10 cellular contexts compared by ENCODE assay signal in genomic region chr14:93085916-93086315, GRCh38. TPM values are rescaled to one million over a fixed set of nuclear protein-coding genes. Genes with fewer than 3 reads are reported as not detected.
DNase-seq lines count a peak whose midpoint lies in the region; ATAC-seq, FAIRE-seq and TF ChIP-seq lines count a peak whose summit lies in the region.
"Had no signal": no experiment of that assay in that cellular context is flagged by ENCODE, and none has a peak within 500 bp of the region (broad histone marks: within the 10 kb centered on the region; RNA-seq: fewer than 3 reads in every experiment).

No MANE protein-coding gene starts in this region.

- in situ Hi-C loops in Caki2 (cut with HindIII; ENCODE audit: low pct_unique_long_range_greater_than_20kb, low sequenced_read_pairs), result no loop called here
- in situ Hi-C loops in mammary epithelial cell (cut with MboI; ENCODE audit: low sequenced_read_pairs in 2 of 2), result no loop called here

- peak; percentile 71 for DNase-seq in Caki2 (ENCODE audit: low read depth)
- peak; percentile 62 for DNase-seq in HTR-8/SVneo (ENCODE audit: insufficient read length, low spot score)
- DNase-seq in mammary epithelial cell, result peak; percentile 55
- DNase-seq in kidney tubule cell (ENCODE audit: low spot score), result peak; percentile 47
- DNase-seq in effector CD8-positive, alpha-beta T cell (lab: John Stamatoyannopoulos, UW), result no peak
- no peak for DNase-seq in ovary
- DNase-seq: activated effector memory CD4-positive, alpha-beta T cell treated with anti-CD3 and anti-CD28 coated beads, Interleukin-2, amount 50 U/mL, for 16 hours; DND-41 had no signal

- CTCF ChIA-PET in mammary epithelial cell (lab: Charles Lee; ENCODE audit: low non-redundant PET), result no interaction called here

- dilution Hi-C loops in mammary epithelial cell (cut with HindIII; ENCODE audit: low sequenced_read_pairs), result no loop called here

- H3K9me3 ChIP-seq in mammary epithelial cell (replicated peaks; ENCODE audit: insufficient read depth, low read length), result no peaks in the 10 kb centered on the region
- no peaks in the 10 kb centered on the region for H3K9me3 ChIP-seq in ovary

- WGBS in mammary epithelial cell (ENCODE audit: low coverage, missing lambda C conversion rate), result 0% methylated on average over 1 of the region's 3 CpGs
- 72 to 79% (median 75%) methylated on average over 3 of the region's 3 CpGs for WGBS in ovary, 3 donors

- TF ChIP-seq CTCF in mammary epithelial cell (conservative IDR thresholded peaks at IDR 0.05 in 1 of 2, IDR thresholded peaks at IDR 0.05 in 1 of 2; ENCODE audit: extremely low read depth in 1 of 2, insufficient read depth in 1 of 2, low read depth in 1 of 2, low read length in 2 of 2) (no peak), ovary (IDR thresholded peaks at IDR 0.05) (no peak)

- H3K9ac ChIP-seq in mammary epithelial cell (ENCODE audit: insufficient read depth, low read length), result peak overlapping the region; percentile 55

- intact Hi-C loops in mammary epithelial cell (cut with micrococcal nuclease), result loop anchor here (2.0 kb wide), 1 partner anchor 43 kb away; no protein-coding TSS in a partner anchor
- intact Hi-C loops in ovary (cut with DNase I), result no loop called here

- ATAC-seq in HG03460 (IDR thresholded peaks at IDR 0.05; ENCODE audit: unreplicated experiment) (no peak), SK-N-SH treated with all-trans-retinoic acid at 6 μM for 48 hours (no peak)

- peaks cover 3% of the 10 kb centered on the region for H3K36me3 ChIP-seq in mammary epithelial cell (ENCODE audit: insufficient read depth, low read length)
- no peaks in the 10 kb centered on the region for H3K36me3 ChIP-seq in ovary

- no peak for TF ChIP-seq POLR2A in ovary (IDR thresholded peaks at IDR 0.05)

- peak overlapping the region; percentile 66 for H3K4me2 ChIP-seq in mammary epithelial cell (ENCODE audit: insufficient read depth, low read depth, low read length)

- TF ChIP-seq EP300 in ovary (IDR thresholded peaks at IDR 0.05), result no peak

- H3K27ac ChIP-seq in mammary epithelial cell (ENCODE audit: insufficient read depth, low read depth, low read length) (peak overlapping the region; percentile 80), ovary (no peak overlapping the region)

- no peak for FAIRE-seq in HTR-8/SVneo (lab: Jason Lieb, UNC)

- BruUV-seq in mammary epithelial cell (replicated peaks; lab: Mats Ljungman, UMichigan), result no TSS peak

- H3K79me2 ChIP-seq in mammary epithelial cell (ENCODE audit: insufficient read depth, low read length), result peaks cover 96% of the 10 kb centered on the region

- peaks cover 35% of the 10 kb centered on the region for H3K4me1 ChIP-seq in mammary epithelial cell (ENCODE audit: insufficient read depth, low read length)
- H3K4me1 ChIP-seq in ovary (ENCODE audit: insufficient read depth), result peaks cover 3% of the 10 kb centered on the region

- H3K27me3 ChIP-seq in mammary epithelial cell (ENCODE audit: insufficient read depth, low read length) (no peaks in the 10 kb centered on the region), ovary (no peaks in the 10 kb centered on the region)

- H2AFZ ChIP-seq in mammary epithelial cell (ENCODE audit: low read depth, low read length), result no peak overlapping the region

- H4K20me1 ChIP-seq in mammary epithelial cell (ENCODE audit: insufficient read depth, low read length), result no peaks in the 10 kb centered on the region

- H3K4me3 ChIP-seq in mammary epithelial cell (replicated peaks in 1 of 3; ENCODE audit: insufficient read depth in 1 of 3, low read depth in 2 of 3, low read length in 3 of 3), result no peak overlapping the region
- H3K4me3 ChIP-seq in ovary, result no peak overlapping the region

TF ChIP-seq in SK-N-SH treated with all-trans-retinoic acid at 6 μM for 48 hours, 23 proteins besides CTCF, POLR2A, EP300 and RAD21 (continues in another document):
- no peak for TF ChIP-seq ESRRG (CRISPR knock-in tag; IDR thresholded peaks at IDR 0.05)
- no peak for TF ChIP-seq CSDC2 (CRISPR knock-in tag; IDR thresholded peaks at IDR 0.05)
- TF ChIP-seq, protein P1, sequence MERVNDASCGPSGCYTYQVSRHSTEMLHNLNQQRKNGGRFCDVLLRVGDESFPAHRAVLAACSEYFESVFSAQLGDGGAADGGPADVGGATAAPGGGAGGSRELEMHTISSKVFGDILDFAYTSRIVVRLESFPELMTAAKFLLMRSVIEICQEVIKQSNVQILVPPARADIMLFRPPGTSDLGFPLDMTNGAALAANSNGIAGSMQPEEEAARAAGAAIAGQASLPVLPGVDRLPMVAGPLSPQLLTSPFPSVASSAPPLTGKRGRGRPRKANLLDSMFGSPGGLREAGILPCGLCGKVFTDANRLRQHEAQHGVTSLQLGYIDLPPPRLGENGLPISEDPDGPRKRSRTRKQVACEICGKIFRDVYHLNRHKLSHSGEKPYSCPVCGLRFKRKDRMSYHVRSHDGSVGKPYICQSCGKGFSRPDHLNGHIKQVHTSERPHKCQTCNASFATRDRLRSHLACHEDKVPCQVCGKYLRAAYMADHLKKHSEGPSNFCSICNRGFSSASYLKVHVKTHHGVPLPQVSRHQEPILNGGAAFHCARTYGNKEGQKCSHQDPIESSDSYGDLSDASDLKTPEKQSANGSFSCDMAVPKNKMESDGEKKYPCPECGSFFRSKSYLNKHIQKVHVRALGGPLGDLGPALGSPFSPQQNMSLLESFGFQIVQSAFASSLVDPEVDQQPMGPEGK (CRISPR knock-in tag; IDR thresholded peaks at IDR 0.05; ENCODE audit: borderline replicate concordance), result no peak
- TF ChIP-seq ARNTL (CRISPR knock-in tag; IDR thresholded peaks at IDR 0.05; ENCODE audit: borderline replicate concordance, low read depth), result no peak
- TF ChIP-seq, protein P2, sequence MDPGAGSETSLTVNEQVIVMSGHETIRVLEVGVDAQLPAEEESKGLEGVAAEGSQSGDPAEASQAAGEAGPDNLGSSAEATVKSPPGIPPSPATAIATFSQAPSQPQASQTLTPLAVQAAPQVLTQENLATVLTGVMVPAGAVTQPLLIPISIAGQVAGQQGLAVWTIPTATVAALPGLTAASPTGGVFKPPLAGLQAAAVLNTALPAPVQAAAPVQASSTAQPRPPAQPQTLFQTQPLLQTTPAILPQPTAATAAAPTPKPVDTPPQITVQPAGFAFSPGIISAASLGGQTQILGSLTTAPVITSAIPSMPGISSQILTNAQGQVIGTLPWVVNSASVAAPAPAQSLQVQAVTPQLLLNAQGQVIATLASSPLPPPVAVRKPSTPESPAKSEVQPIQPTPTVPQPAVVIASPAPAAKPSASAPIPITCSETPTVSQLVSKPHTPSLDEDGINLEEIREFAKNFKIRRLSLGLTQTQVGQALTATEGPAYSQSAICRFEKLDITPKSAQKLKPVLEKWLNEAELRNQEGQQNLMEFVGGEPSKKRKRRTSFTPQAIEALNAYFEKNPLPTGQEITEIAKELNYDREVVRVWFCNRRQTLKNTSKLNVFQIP (CRISPR knock-in tag; IDR thresholded peaks at IDR 0.05; ENCODE audit: borderline replicate concordance, low read depth), result no peak
- TF ChIP-seq, protein P3, sequence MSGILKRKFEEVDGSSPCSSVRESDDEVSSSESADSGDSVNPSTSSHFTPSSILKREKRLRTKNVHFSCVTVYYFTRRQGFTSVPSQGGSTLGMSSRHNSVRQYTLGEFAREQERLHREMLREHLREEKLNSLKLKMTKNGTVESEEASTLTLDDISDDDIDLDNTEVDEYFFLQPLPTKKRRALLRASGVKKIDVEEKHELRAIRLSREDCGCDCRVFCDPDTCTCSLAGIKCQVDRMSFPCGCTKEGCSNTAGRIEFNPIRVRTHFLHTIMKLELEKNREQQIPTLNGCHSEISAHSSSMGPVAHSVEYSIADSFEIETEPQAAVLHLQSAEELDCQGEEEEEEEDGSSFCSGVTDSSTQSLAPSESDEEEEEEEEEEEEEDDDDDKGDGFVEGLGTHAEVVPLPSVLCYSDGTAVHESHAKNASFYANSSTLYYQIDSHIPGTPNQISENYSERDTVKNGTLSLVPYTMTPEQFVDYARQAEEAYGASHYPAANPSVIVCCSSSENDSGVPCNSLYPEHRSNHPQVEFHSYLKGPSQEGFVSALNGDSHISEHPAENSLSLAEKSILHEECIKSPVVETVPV (CRISPR knock-in tag; IDR thresholded peaks at IDR 0.05), result no peak
- no peak for TF ChIP-seq ISL1 (CRISPR knock-in tag; IDR thresholded peaks at IDR 0.05)
- TF ChIP-seq ZNF8 (CRISPR knock-in tag; IDR thresholded peaks at IDR 0.05), result no peak
- TF ChIP-seq ZNF565 (CRISPR knock-in tag; conservative IDR thresholded peaks at IDR 0.05; ENCODE audit: low read depth), result no peak
- no peak for TF ChIP-seq GLIS3 (CRISPR knock-in tag; IDR thresholded peaks at IDR 0.05)
- no peak for TF ChIP-seq ZC3H10 (CRISPR knock-in tag; IDR thresholded peaks at IDR 0.05)
- no peak for TF ChIP-seq TCF4 (CRISPR knock-in tag; IDR thresholded peaks at IDR 0.05; ENCODE audit: borderline replicate concordance)
- no peak for TF ChIP-seq CREB5 (CRISPR knock-in tag; IDR thresholded peaks at IDR 0.05; ENCODE audit: low read depth)
- TF ChIP-seq OSR1 (CRISPR knock-in tag; IDR thresholded peaks at IDR 0.05), result no peak
- no peak for TF ChIP-seq SNAI2 (CRISPR knock-in tag; IDR thresholded peaks at IDR 0.05)

RNA-seq across cellular contexts. Expression of gene ITPK1, which starts 29.8 kb away (rescaled TPM):
- total RNA-seq in Caki2 (2014; rRNA removed; shearing (Covaris generic); ENCODE audit: low replicate concordance), result 14.0 and 53.2 TPM in 2 replicates
- 100 to 1,000 TPM in 1 of 2 donors, 10 to 100 TPM in 1; 38.8 to 104 TPM for total RNA-seq in mammary epithelial cell
- 80.2 TPM for polyA plus RNA-seq in mammary epithelial cell
- polyA minus RNA-seq in mammary epithelial cell, result 163 TPM
- total RNA-seq in ovary, result 10 to 100 TPM; 23.6 to 57.8 (median 49.3) TPM
- 10 to 100 TPM; 32.2 to 40.9 TPM for polyA plus RNA-seq in ovary

Comparison
In these comparisons a context has a peak if more than half of its experiments do, and no peak if none do; other contexts are left out.
1. DNase-seq: peak in Caki2 (single experiment), HTR-8/SVneo (single experiment), mammary epithelial cell (single experiment) and kidney tubule cell (single experiment); none in effector CD8-positive, alpha-beta T cell (single experiment) and ovary (0 of 5).